ENCODE assay signal across 9 cellular contexts in the genomic region with DNA sequence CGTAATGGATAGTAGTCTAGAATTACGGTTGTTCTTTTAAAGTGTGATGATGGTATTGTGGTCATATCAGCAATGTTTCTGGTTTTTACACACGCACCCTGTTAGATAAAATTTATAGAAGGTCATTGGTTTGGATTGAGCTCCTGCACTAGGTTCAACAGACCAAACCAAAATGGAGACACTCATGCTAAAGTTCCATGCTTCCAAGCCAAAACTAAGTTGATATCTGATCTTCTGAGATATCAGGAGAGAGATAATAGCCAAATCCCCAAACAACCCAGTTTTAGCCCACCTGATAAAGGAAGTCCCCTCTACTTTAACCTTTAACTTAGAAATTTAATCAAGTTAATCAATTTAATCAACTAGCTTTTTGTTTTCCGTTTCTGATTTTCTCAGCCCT. TPM values are rescaled to one million over a fixed set of nuclear protein-coding genes. Genes with fewer than 3 reads are reported as not detected.
DNase-seq lines count a peak whose midpoint lies in the region; ATAC-seq and TF ChIP-seq lines count a peak whose summit lies in the region.
"Had no signal": no experiment of that assay in that cellular context is flagged by ENCODE, and none has a peak within 500 bp of the region (broad histone marks: within the 10 kb centered on the region; RNA-seq: fewer than 3 reads in every experiment).

No MANE protein-coding gene starts in this region.

- no peak overlapping the region for H2AFZ ChIP-seq in KMS-11 (ENCODE audit: low read depth)

- H3K4me1 ChIP-seq in BLaER1 (peaks cover 55% of the 10 kb centered on the region), KMS-11 (ENCODE audit: low read depth, poor library complexity, severe bottlenecking) (peaks cover 18% of the 10 kb centered on the region), muscle layer of duodenum (ENCODE audit: control insufficient read depth in 1 of 2, insufficient read depth in 2 of 2, low read length in 2 of 2) (peaks cover 0 to 13% of the 10 kb centered on the region in 2 donors), spleen (peaks cover 4 to 58% (median 40%) of the 10 kb centered on the region in 6 donors)

- H3K27ac ChIP-seq in BLaER1 = no peak overlapping the region
- no peak overlapping the region for H3K27ac ChIP-seq in KMS-11
- H3K27ac ChIP-seq in brain microvascular endothelial cell = no peak overlapping the region
- H3K27ac ChIP-seq in muscle layer of duodenum (ENCODE audit: low read length) = no peak overlapping the region
- no peak overlapping the region for H3K27ac ChIP-seq in spleen

- TF ChIP-seq CTCF in KMS-11 (conservative IDR thresholded peaks at IDR 0.05; ENCODE audit: low read depth, low read length) = no peak
- TF ChIP-seq CTCF in brain microvascular endothelial cell (IDR thresholded peaks at IDR 0.05; ENCODE audit: low read depth, low read length, missing control alignments) = no peak
- TF ChIP-seq CTCF in spleen (IDR thresholded peaks at IDR 0.05 in 8 of 11, conservative IDR thresholded peaks at IDR 0.05 in 3 of 11) = no peak

- peak overlapping the region; percentile 92 for H3K4me2 ChIP-seq in BLaER1
- peak overlapping the region; percentile 76 for H3K4me2 ChIP-seq in KMS-11

- ATAC-seq in HG02938 (IDR thresholded peaks at IDR 0.05; ENCODE audit: unreplicated experiment) (no peak), GM21825 (IDR thresholded peaks at IDR 0.05; ENCODE audit: unreplicated experiment) (no peak)

- DNase-seq in brain microvascular endothelial cell = no peak
- no peak for DNase-seq in spleen
- no peak for DNase-seq in NCI-H146 (lab: John Stamatoyannopoulos, UW)
- DNase-seq: NCI-H1105 had no signal

- no peak for TF ChIP-seq POLR2A in spleen (IDR thresholded peaks at IDR 0.05)

- in situ Hi-C loops in brain microvascular endothelial cell (cut with HindIII; ENCODE audit: low pct_ligation_motif_present, low sequenced_read_pairs) = no loop called here

- intact Hi-C loops in spleen (cut with DNase I; ENCODE audit: low total_unique reads) = loop anchor here (10.0 kb wide), 1 partner anchor 96 kb away; the partner anchor contains the start of gene PRMT1

- H3K9ac ChIP-seq in BLaER1 (peak overlapping the region; percentile 88), KMS-11 (peak overlapping the region; percentile 50; the same call in 1 of the 2 replicates)

- H3K79me2 ChIP-seq in KMS-11 (ENCODE audit: insufficient read depth, low read depth) = peaks cover 46% of the 10 kb centered on the region; the same call in 1 of the 2 replicates

- H3K27me3 ChIP-seq in BLaER1 (no peaks in the 10 kb centered on the region), KMS-11 (ENCODE audit: insufficient read depth, low read depth) (no peaks in the 10 kb centered on the region), brain microvascular endothelial cell (replicated peaks) (no peaks in the 10 kb centered on the region), muscle layer of duodenum (ENCODE audit: low read depth, low read length) (no peaks in the 10 kb centered on the region), spleen (replicated peaks in 1 of 7) (no peaks in the 10 kb centered on the region)

- WGBS in spleen, 5 donors = 67 to 83% (median 79%) methylated on average over 4 of the region's 4 CpGs

- peak overlapping the region; percentile 75 for H3K4me3 ChIP-seq in BLaER1
- H3K4me3 ChIP-seq in KMS-11 (IDR thresholded peaks at IDR 0.05; ENCODE audit: insufficient read depth, low read depth, low read length) = no peak overlapping the region
- H3K4me3 ChIP-seq in brain microvascular endothelial cell (ENCODE audit: low read depth, low read length) = peak overlapping the region; percentile 91
- H3K4me3 ChIP-seq in muscle layer of duodenum (ENCODE audit: low read depth in 1 of 2, low read length in 2 of 2) = peak overlapping the region; percentile 75 to 98
- H3K4me3 ChIP-seq in spleen = peak overlapping the region in 4 of 8 donors; percentile 56 to 80 (median 62)

- no peaks in the 10 kb centered on the region for H3K9me3 ChIP-seq in BLaER1
- H3K9me3 ChIP-seq in muscle layer of duodenum (ENCODE audit: control insufficient read depth in 1 of 2, low read length in 2 of 2) = no peaks in the 10 kb centered on the region
- H3K9me3 ChIP-seq in spleen = no peaks in the 10 kb centered on the region

- H4K20me1 ChIP-seq in BLaER1 (peaks cover 28% of the 10 kb centered on the region; the same call in 1 of the 2 replicates), KMS-11 (ENCODE audit: insufficient read depth) (no peaks in the 10 kb centered on the region; the same call in 1 of the 2 replicates)

- H3K36me3 ChIP-seq in BLaER1 (peaks cover 27% of the 10 kb centered on the region), KMS-11 (ENCODE audit: insufficient read depth) (no peaks in the 10 kb centered on the region), brain microvascular endothelial cell (replicated peaks) (peaks cover 17% of the 10 kb centered on the region), muscle layer of duodenum (ENCODE audit: control insufficient read depth in 1 of 2, insufficient read depth in 2 of 2, low read length in 2 of 2) (peaks cover 0 to 3% of the 10 kb centered on the region in 2 donors), spleen (peaks cover 0 to 44% (median 18%) of the 10 kb centered on the region in 6 donors)

RNA-seq across cellular contexts. Expression of gene NOSIP, which starts 1.2 kb away (rescaled TPM):
- total RNA-seq in spleen = 10 to 100 TPM; 58.6 to 73.8 (median 70.0) TPM
- polyA plus RNA-seq in spleen = 100 to 1,000 TPM; 129 to 152 (median 149) TPM

RNA-seq across cellular contexts. Expression of gene PRRG2, which starts 1.9 kb away (rescaled TPM):
- total RNA-seq in spleen = 1 to 10 TPM in 5 of 7 donors, under 1 TPM in 2; 0.37 to 7.9 (median 1.3) TPM
- 1 to 10 TPM in 2 of 3 donors, under 1 TPM in 1; 0.91 to 2.3 (median 1.3) TPM for polyA plus RNA-seq in spleen

RNA-seq across cellular contexts. Expression of gene PRR12, which starts 11.8 kb away (rescaled TPM):
- 10 to 100 TPM; 18.8 to 44.3 (median 34.6) TPM for total RNA-seq in spleen
- 10 to 100 TPM in 1 of 3 donors, 1 to 10 TPM in 2; 3.7 to 21.4 (median 3.9) TPM for polyA plus RNA-seq in spleen

RNA-seq across cellular contexts. Expression of gene RCN3, which starts 51.4 kb away (rescaled TPM):
- total RNA-seq in spleen = 10 to 100 TPM; 18.9 to 44.2 (median 42.8) TPM
- 10 to 100 TPM; 25.0 to 99.2 (median 89.9) TPM for polyA plus RNA-seq in spleen
